Comparison of ENCODE assay signal across 8 cellular contexts in the genomic region with DNA sequence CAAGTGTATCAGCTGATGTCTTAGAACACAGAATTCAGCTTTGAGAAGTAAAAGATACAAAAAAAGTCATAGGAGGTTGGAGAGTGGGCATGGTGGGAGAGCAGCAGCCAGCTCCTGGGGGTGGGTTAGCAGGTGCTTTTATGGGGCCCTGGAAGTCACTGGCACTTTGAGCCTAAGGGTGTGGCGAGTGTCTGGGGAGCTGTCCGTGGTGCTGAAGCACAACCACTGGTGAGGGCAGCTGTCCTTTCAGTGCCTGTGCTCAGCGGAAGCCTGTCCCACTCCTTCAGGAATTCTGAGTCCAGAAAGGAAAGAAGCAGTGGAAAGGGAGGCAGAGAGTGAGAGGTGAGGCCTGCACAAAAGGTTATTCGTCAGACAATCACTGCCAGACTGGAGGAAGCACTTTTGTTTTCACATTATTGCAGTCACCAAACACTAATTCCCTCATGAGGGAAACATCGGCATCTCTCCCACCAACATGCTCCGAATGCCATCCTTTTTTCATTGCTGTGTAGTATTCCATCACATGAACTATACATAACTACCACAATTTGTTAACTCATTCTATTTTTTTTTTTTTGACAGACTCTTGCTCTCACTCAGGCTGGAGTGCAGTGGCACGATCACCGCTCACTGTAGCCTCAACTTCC.
DNase-seq lines count a peak whose midpoint lies in the region; ATAC-seq and TF ChIP-seq lines count a peak whose summit lies in the region.

No MANE protein-coding gene starts in this region.

- CTCF ChIA-PET in RWPE1 (lab: Yijun Ruan, JAX) = interaction anchor here (0.5 to 1.2 kb wide), 2 partner anchors 55 to 460 kb away, joined by 3 to 4 read pairs; no protein-coding TSS in a partner anchor

- H3K36me3 Mint-ChIP-seq in activated naive CD8-positive, alpha-beta T cell treated with anti-CD3 and anti-CD28 coated beads, Interleukin-2, amount 50 U/mL, for 24 hours (ENCODE audit: low read depth) = no peaks in the 10 kb centered on the region

- ATAC-seq in activated naive CD8-positive, alpha-beta T cell treated with anti-CD3 and anti-CD28 coated beads, Interleukin-2, amount 50 U/mL, for 24 hours = no peak
- no peak for ATAC-seq in GM21723 (IDR thresholded peaks at IDR 0.05; ENCODE audit: unreplicated experiment)

- H3K27me3 Mint-ChIP-seq in activated naive CD8-positive, alpha-beta T cell treated with anti-CD3 and anti-CD28 coated beads, Interleukin-2, amount 50 U/mL, for 24 hours = peaks cover 27% of the 10 kb centered on the region

- TF ChIP-seq CTCF in RWPE1 (conservative IDR thresholded peaks at IDR 0.05; ENCODE audit: low read depth) = no peak

- H3K27ac Mint-ChIP-seq in activated naive CD8-positive, alpha-beta T cell treated with anti-CD3 and anti-CD28 coated beads, Interleukin-2, amount 50 U/mL, for 24 hours = no peak overlapping the region

- no peak overlapping the region for H3K4me3 Mint-ChIP-seq in activated naive CD8-positive, alpha-beta T cell treated with anti-CD3 and anti-CD28 coated beads, Interleukin-2, amount 50 U/mL, for 24 hours

- DNase-seq in GM19238 (ENCODE audit: insufficient read length, low spot score) = peak; percentile 34
- DNase-seq in RWPE1 (ENCODE audit: low spot score) = peak; percentile 77
- peak; percentile 71 for DNase-seq in activated naive CD8-positive, alpha-beta T cell treated with anti-CD3 and anti-CD28 coated beads, Interleukin-2, amount 50 U/mL, for 24 hours
- DNase-seq in inferior parietal cortex (ENCODE audit: extremely low spot score) = peak; percentile 40
- DNase-seq in stimulated activated CD4-positive, alpha-beta T cell treated with anti-CD3 and anti-CD28 coated beads, TNF-alpha, amount 100 ng/mL, for 48 hours (ENCODE audit: low read depth in 3 of 3) = peak; percentile 17 to 41 (median 33)
- DNase-seq in NCI-H1092 treated with DMSO at 0.1 percent for 48 hours (lab: John Stamatoyannopoulos, UW) = no peak
- no peak for DNase-seq in SHP77 treated with DMSO at 0.1 percent for 48 hours (lab: John Stamatoyannopoulos, UW)

- no peaks in the 10 kb centered on the region for H3K4me1 Mint-ChIP-seq in activated naive CD8-positive, alpha-beta T cell treated with anti-CD3 and anti-CD28 coated beads, Interleukin-2, amount 50 U/mL, for 24 hours

- POLR2A ChIA-PET in RWPE1 (lab: Yijun Ruan, JAX; ENCODE audit: low non-redundant PET) = no interaction called here

- peaks cover 4% of the 10 kb centered on the region for H3K9me3 Mint-ChIP-seq in activated naive CD8-positive, alpha-beta T cell treated with anti-CD3 and anti-CD28 coated beads, Interleukin-2, amount 50 U/mL, for 24 hours

- H3K27ac ChIP-seq in RWPE1 = no peak overlapping the region

Comparison
In these comparisons a context has a peak if more than half of its experiments do, and no peak if none do; other contexts are left out.
1. DNase-seq: peak in GM19238 (single experiment), RWPE1 (single experiment), activated naive CD8-positive, alpha-beta T cell treated with anti-CD3 and anti-CD28 coated beads, Interleukin-2, amount 50 U/mL, for 24 hours (single experiment), inferior parietal cortex (single experiment) and stimulated activated CD4-positive, alpha-beta T cell treated with anti-CD3 and anti-CD28 coated beads, TNF-alpha, amount 100 ng/mL, for 48 hours (3 of 3); none in NCI-H1092 treated with DMSO at 0.1 percent for 48 hours (single experiment) and SHP77 treated with DMSO at 0.1 percent for 48 hours (single experiment).